ENCODE assay signal across 18 cellular contexts in the genomic region with DNA sequence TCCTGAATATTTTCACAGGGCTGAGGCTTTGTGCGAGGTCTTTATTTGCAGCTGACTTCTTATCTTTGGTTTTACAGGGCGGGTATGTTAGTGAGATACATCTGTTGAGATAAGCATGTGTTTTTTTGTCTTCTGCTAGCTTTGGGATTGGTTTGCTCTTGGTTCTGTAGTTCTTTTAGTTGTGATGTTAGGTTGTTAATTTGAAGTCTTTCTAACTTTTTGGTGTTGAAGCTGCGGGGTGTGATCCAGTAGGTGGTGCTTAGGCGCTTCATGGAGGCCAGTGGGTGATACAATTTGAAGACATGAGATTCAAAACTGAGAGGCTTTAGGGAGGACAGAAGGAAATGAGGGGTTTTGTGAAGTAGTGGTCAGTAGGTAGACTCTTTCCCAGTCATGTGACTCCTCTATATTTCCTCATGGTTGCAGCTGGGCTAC.
DNase-seq lines count a peak whose midpoint lies in the region; ATAC-seq, FAIRE-seq and TF ChIP-seq lines count a peak whose summit lies in the region.
"Had no signal": no experiment of that assay in that cellular context is flagged by ENCODE, and none has a peak within 500 bp of the region (broad histone marks: within the 10 kb centered on the region; RNA-seq: fewer than 3 reads in every experiment).

No MANE protein-coding gene starts in this region.

- POLR2A ChIA-PET in HepG2 (lab: Yijun Ruan, JAX) (no interaction called here), A673 (lab: Charles Lee; ENCODE audit: low non-redundant PET) (no interaction called here)
- POLR2A ChIA-PET in activated CD8-positive, alpha-beta T cell treated with anti-CD3 and anti-CD28 coated beads for 36 hours (lab: Charles Lee) = interaction anchor here (1.3 to 5.5 kb wide), 9 partner anchors 9 to 79 kb away, joined by 4 to 26 read pairs (median 7); partner anchors contain the start of gene TNFSF10

- DNase-seq in HepG2 (ENCODE audit: low spot score) (no peak), right lobe of liver (no peak), fibroblast of villous mesenchyme (ENCODE audit: low read depth) (peak; percentile 77), dedifferentiated amniotic fluid mesenchymal stem cell (ENCODE audit: extremely low spot score) (no peak), A673 (ENCODE audit: low spot score) (no peak), foreskin keratinocyte (no peak)
- DNase-seq in activated CD8-positive, alpha-beta T cell treated with anti-CD3 and anti-CD28 coated beads for 36 hours = no peak
- DNase-seq: dorsolateral prefrontal cortex, hypothalamus, IMR-90, left cardiac atrium, mucosa of descending colon, NCI-H1048, NCI-H526 treated with DMSO at 0.1 percent for 48 hours had no signal

- TF ChIP-seq POLR2A in HepG2 (IDR thresholded peaks at IDR 0.05; ENCODE audit: insufficient read depth in 1 of 2, low read depth in 2 of 2, low read length in 2 of 2) (no peak), right lobe of liver (IDR thresholded peaks at IDR 0.05) (no peak)

- peaks cover 53% of the 10 kb centered on the region for H3K4me1 ChIP-seq in HepG2 (ENCODE audit: insufficient read depth, low read length)
- H3K4me1 ChIP-seq in right lobe of liver = peaks cover 0 to 26% (median 7%) of the 10 kb centered on the region in 4 donors
- no peaks in the 10 kb centered on the region for H3K4me1 ChIP-seq in A673 (ENCODE audit: insufficient read depth, low read length, poor library complexity, severe bottlenecking)
- H3K4me1 ChIP-seq in foreskin keratinocyte = peaks cover 15% of the 10 kb centered on the region

- no peak overlapping the region for H2AFZ ChIP-seq in HepG2 (ENCODE audit: low read length)

- CTCF ChIA-PET in HepG2 (lab: Yijun Ruan, JAX; ENCODE audit: low intra/inter-chr PET ratio, low total read pairs) (no interaction called here), A673 (lab: Charles Lee) (no interaction called here)
- CTCF ChIA-PET in activated CD8-positive, alpha-beta T cell treated with anti-CD3 and anti-CD28 coated beads for 36 hours (lab: Charles Lee) = interaction anchor here (0.7 to 1.6 kb wide), 7 partner anchors 10 to 101 kb away, joined by 3 to 5 read pairs (median 3); no protein-coding TSS in a partner anchor

- 90% methylated on average over 4 of the region's 4 CpGs for WGBS in HepG2 (ENCODE audit: low lambda C conversion rate)
- 75% methylated on average over 4 of the region's 4 CpGs for WGBS in right lobe of liver (ENCODE audit: insufficient coverage, low coverage, low lambda C conversion rate, missing lambda C conversion rate)

- H3K4me3 ChIP-seq in HepG2 (replicated peaks in 1 of 3; ENCODE audit: insufficient read depth in 1 of 3, low read depth in 2 of 3, low read length in 3 of 3) (no peak overlapping the region), right lobe of liver (no peak overlapping the region), fibroblast of villous mesenchyme (ENCODE audit: low read depth, low read length) (no peak overlapping the region), A673 (ENCODE audit: low read depth, low read length, poor library complexity, severe bottlenecking) (no peak overlapping the region)
- H3K4me3 ChIP-seq: dorsolateral prefrontal cortex, mucosa of descending colon had no signal

- no peak overlapping the region for H3K9ac ChIP-seq in HepG2 (ENCODE audit: insufficient read depth, low read depth, low read length)

- H3K36me3 ChIP-seq in HepG2 (replicated peaks in 1 of 2; ENCODE audit: control insufficient read depth in 1 of 2, insufficient read depth in 2 of 2, low read length in 2 of 2) = no peaks in the 10 kb centered on the region
- no peaks in the 10 kb centered on the region for H3K36me3 ChIP-seq in right lobe of liver
- no peaks in the 10 kb centered on the region for H3K36me3 ChIP-seq in A673 (ENCODE audit: insufficient read depth, low read length, poor library complexity, severe bottlenecking)

- no TSS peak for BruUV-seq in HepG2 (replicated peaks; lab: Mats Ljungman, UMichigan)
- BruUV-seq in A673 (replicated peaks; lab: Mats Ljungman, UMichigan) = no TSS peak

- intact Hi-C loops in HepG2 (cut with micrococcal nuclease; ENCODE audit: unreplicated experiment) (no loop called here), right lobe of liver (cut with DNase I) (no loop called here), A673 (cut with micrococcal nuclease; ENCODE audit: unreplicated experiment) (no loop called here)
- intact Hi-C loops in activated CD8-positive, alpha-beta T cell treated with anti-CD3 and anti-CD28 coated beads for 36 hours (cut with micrococcal nuclease) = loop anchor here (5.0 kb wide), 1 partner anchor 39 kb away; no protein-coding TSS in a partner anchor

- no peak for TF ChIP-seq RAD21 in HepG2 (CRISPR knock-in tag; IDR thresholded peaks at IDR 0.05)

- peaks cover 69% of the 10 kb centered on the region for H3K4me1 Mint-ChIP-seq in activated CD8-positive, alpha-beta T cell treated with anti-CD3 and anti-CD28 coated beads for 36 hours (ENCODE audit: low read depth)

- H3K9me3 ChIP-seq in HepG2 (ENCODE audit: low read length) (no peaks in the 10 kb centered on the region), right lobe of liver (no peaks in the 10 kb centered on the region), A673 (ENCODE audit: low read depth, low read length, poor library complexity, severe bottlenecking) (no peaks in the 10 kb centered on the region)
- H3K9me3 ChIP-seq: mucosa of descending colon had no signal

- H3K27me3 Mint-ChIP-seq in activated CD8-positive, alpha-beta T cell treated with anti-CD3 and anti-CD28 coated beads for 36 hours = peaks cover 5% of the 10 kb centered on the region

- no peak for TF ChIP-seq EP300 in HepG2 (IDR thresholded peaks at IDR 0.05; ENCODE audit: low read depth in 2 of 2, low read length in 2 of 2)
- TF ChIP-seq EP300 in HepG2 (CRISPR knock-in tag; IDR thresholded peaks at IDR 0.05; ENCODE audit: borderline replicate concordance) = no peak

- no peak overlapping the region for H3K4me3 Mint-ChIP-seq in activated CD8-positive, alpha-beta T cell treated with anti-CD3 and anti-CD28 coated beads for 36 hours

- H3K27ac ChIP-seq in HepG2 (ENCODE audit: extremely low read length, insufficient read depth, low read length) (no peak overlapping the region), right lobe of liver (no peak overlapping the region), A673 (ENCODE audit: low read depth, low read length, poor library complexity, severe bottlenecking) (no peak overlapping the region), foreskin keratinocyte (no peak overlapping the region)
- H3K27ac ChIP-seq: dorsolateral prefrontal cortex had no signal

- H4K20me1 ChIP-seq in HepG2 (ENCODE audit: insufficient read depth, low read length) = no peaks in the 10 kb centered on the region

- peaks cover 15% of the 10 kb centered on the region for H3K9me3 Mint-ChIP-seq in activated CD8-positive, alpha-beta T cell treated with anti-CD3 and anti-CD28 coated beads for 36 hours

- H3K27ac Mint-ChIP-seq in activated CD8-positive, alpha-beta T cell treated with anti-CD3 and anti-CD28 coated beads for 36 hours = peak overlapping the region; percentile 30

- no peak overlapping the region for H3K4me2 ChIP-seq in HepG2 (ENCODE audit: low read depth, low read length)

- H3K27me3 ChIP-seq in HepG2 (ENCODE audit: control insufficient read depth in 1 of 2, insufficient read depth in 2 of 2, low read length in 2 of 2) (no peaks in the 10 kb centered on the region), right lobe of liver (no peaks in the 10 kb centered on the region), A673 (replicated peaks; ENCODE audit: insufficient read depth, low read depth, low read length, poor library complexity) (no peaks in the 10 kb centered on the region), foreskin keratinocyte (no peaks in the 10 kb centered on the region)
- H3K27me3 ChIP-seq: dorsolateral prefrontal cortex had no signal

- ATAC-seq in HepG2 = no peak
- no peak for ATAC-seq in right lobe of liver
- no peak for ATAC-seq in activated CD8-positive, alpha-beta T cell treated with anti-CD3 and anti-CD28 coated beads for 36 hours
- no peak for ATAC-seq in GM21529 (IDR thresholded peaks at IDR 0.05; ENCODE audit: unreplicated experiment)
- ATAC-seq in foreskin keratinocyte = no peak
- ATAC-seq: HCT116, left cardiac atrium, mucosa of descending colon, Panc1 had no signal

- FAIRE-seq in HepG2 (lab: Jason Lieb, UNC) = no peak
- FAIRE-seq: urothelium cell line had no signal

- in situ Hi-C loops in HepG2 (cut with HindIII; ENCODE audit: extremely low pct_ligation_motif_present, low pct_unique_long_range_greater_than_20kb) = no loop called here

- no peaks in the 10 kb centered on the region for H3K79me2 ChIP-seq in HepG2 (ENCODE audit: insufficient read depth, low read length)

- H3K36me3 Mint-ChIP-seq in activated CD8-positive, alpha-beta T cell treated with anti-CD3 and anti-CD28 coated beads for 36 hours (ENCODE audit: low read depth) = peaks cover 23% of the 10 kb centered on the region

- no peak for TF ChIP-seq CTCF in HepG2 (CRISPR knock-in tag; IDR thresholded peaks at IDR 0.05)
- TF ChIP-seq CTCF in right lobe of liver (IDR thresholded peaks at IDR 0.05) = no peak
- TF ChIP-seq CTCF in activated CD8-positive, alpha-beta T cell treated with anti-CD3 and anti-CD28 coated beads for 36 hours (IDR thresholded peaks at IDR 0.05) = no peak
- no peak for TF ChIP-seq CTCF in fibroblast of villous mesenchyme (IDR thresholded peaks at IDR 0.05; ENCODE audit: insufficient read depth, low read depth, low read length)
- no peak for TF ChIP-seq CTCF in A673 (conservative IDR thresholded peaks at IDR 0.05; ENCODE audit: low read depth, low read length)
- TF ChIP-seq CTCF in foreskin keratinocyte (conservative IDR thresholded peaks at IDR 0.05) = no peak

TF ChIP-seq in HepG2, 621 proteins besides CTCF, POLR2A, EP300 and RAD21 (continues in another document):
- TF ChIP-seq HIVEP1 (CRISPR knock-in tag; IDR thresholded peaks at IDR 0.05) = no peak
- TF ChIP-seq, protein P1, sequence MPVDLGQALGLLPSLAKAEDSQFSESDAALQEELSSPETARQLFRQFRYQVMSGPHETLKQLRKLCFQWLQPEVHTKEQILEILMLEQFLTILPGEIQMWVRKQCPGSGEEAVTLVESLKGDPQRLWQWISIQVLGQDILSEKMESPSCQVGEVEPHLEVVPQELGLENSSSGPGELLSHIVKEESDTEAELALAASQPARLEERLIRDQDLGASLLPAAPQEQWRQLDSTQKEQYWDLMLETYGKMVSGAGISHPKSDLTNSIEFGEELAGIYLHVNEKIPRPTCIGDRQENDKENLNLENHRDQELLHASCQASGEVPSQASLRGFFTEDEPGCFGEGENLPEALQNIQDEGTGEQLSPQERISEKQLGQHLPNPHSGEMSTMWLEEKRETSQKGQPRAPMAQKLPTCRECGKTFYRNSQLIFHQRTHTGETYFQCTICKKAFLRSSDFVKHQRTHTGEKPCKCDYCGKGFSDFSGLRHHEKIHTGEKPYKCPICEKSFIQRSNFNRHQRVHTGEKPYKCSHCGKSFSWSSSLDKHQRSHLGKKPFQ (CRISPR knock-in tag; IDR thresholded peaks at IDR 0.05; ENCODE audit: insufficient replicate concordance) = no peak
- no peak for TF ChIP-seq HMG20B (CRISPR knock-in tag; conservative IDR thresholded peaks at IDR 0.05)
- TF ChIP-seq NFYC (CRISPR knock-in tag; IDR thresholded peaks at IDR 0.05) = no peak
- no peak for TF ChIP-seq GTF3A (CRISPR knock-in tag; conservative IDR thresholded peaks at IDR 0.05)
- no peak for TF ChIP-seq AHR (CRISPR knock-in tag; IDR thresholded peaks at IDR 0.05)
- peak; percentile 5; the same call in 1 of the 2 replicates for TF ChIP-seq STAG1 (CRISPR knock-in tag; IDR thresholded peaks at IDR 0.05)
- TF ChIP-seq CBFB (CRISPR knock-in tag; IDR thresholded peaks at IDR 0.05) = no peak
